Comparison of ENCODE assay signal across 12 cellular contexts in genomic region chr3:113685956-113686721, GRCh38. TPM values are rescaled to one million over a fixed set of nuclear protein-coding genes. Genes with fewer than 3 reads are reported as not detected.
A peak's percentile ranks its signal among the peaks of the same experiment; 100 is the strongest.
DNase-seq lines count a peak whose midpoint lies in the region; ATAC-seq, FAIRE-seq and TF ChIP-seq lines count a peak whose summit lies in the region.
"Had no signal": no experiment of that assay in that cellular context is flagged by ENCODE, and none has a peak within 500 bp of the region (broad histone marks: within the 10 kb centered on the region; RNA-seq: fewer than 3 reads in every experiment).

No MANE protein-coding gene starts in this region.

- peak; percentile 74 for FAIRE-seq in urothelium cell line (lab: Jason Lieb, UNC)
- FAIRE-seq: TTC549 had no signal

- DNase-seq in activated CD4-positive, alpha-beta T cell treated with anti-CD3 and anti-CD28 coated beads, Interleukin-2, amount 10 ng/mL, durations not matched to agents 24 days and 14 days = peak; percentile 33
- DNase-seq in activated CD4-positive, alpha-beta T cell treated with anti-CD3 and anti-CD28 coated beads, Interleukin-2, amount 10 ng/mL, durations not matched to agents 7 days and 5 days = no peak
- DNase-seq in astrocyte of the spinal cord (ENCODE audit: low read depth, low spot score) (peak; percentile 26), iris pigment epithelial cell (ENCODE audit: low read depth) (peak; percentile 83), urothelium cell line (ENCODE audit: low spot score) (no peak), NCI-H146 (lab: John Stamatoyannopoulos, UW) (no peak)
- DNase-seq: natural killer cell, NCI-H1417 treated with DMSO at 0.1 percent for 48 hours had no signal

- no peak overlapping the region for H3K27ac Mint-ChIP-seq in activated CD4-positive, alpha-beta T cell treated with anti-CD3 and anti-CD28 coated beads, Interleukin-2, amount 10 ng/mL, durations not matched to agents 24 days and 14 days
- no peak overlapping the region for H3K27ac Mint-ChIP-seq in activated CD4-positive, alpha-beta T cell treated with anti-CD3 and anti-CD28 coated beads, Interleukin-2, amount 10 ng/mL, durations not matched to agents 7 days and 5 days
- H3K27ac Mint-ChIP-seq: natural killer cell; stimulated activated naive CD8-positive, alpha-beta T cell treated with anti-CD3 and anti-CD28 coated beads, Interleukin-15, Interleukin-2, amounts not matched to agents 100 ng/mL and 50 ng/mL, for 24 hours had no signal

- no peak overlapping the region for H3K4me3 Mint-ChIP-seq in activated CD4-positive, alpha-beta T cell treated with anti-CD3 and anti-CD28 coated beads, Interleukin-2, amount 10 ng/mL, durations not matched to agents 24 days and 14 days
- no peak overlapping the region for H3K4me3 Mint-ChIP-seq in activated CD4-positive, alpha-beta T cell treated with anti-CD3 and anti-CD28 coated beads, Interleukin-2, amount 10 ng/mL, durations not matched to agents 7 days and 5 days
- H3K4me3 Mint-ChIP-seq: natural killer cell; stimulated activated naive CD8-positive, alpha-beta T cell treated with anti-CD3 and anti-CD28 coated beads, Interleukin-15, Interleukin-2, amounts not matched to agents 100 ng/mL and 50 ng/mL, for 24 hours had no signal

- H3K4me3 ChIP-seq in astrocyte of the spinal cord (ENCODE audit: low read depth, low read length) = no peak overlapping the region

- no peaks in the 10 kb centered on the region for H3K27me3 Mint-ChIP-seq in activated CD4-positive, alpha-beta T cell treated with anti-CD3 and anti-CD28 coated beads, Interleukin-2, amount 10 ng/mL, durations not matched to agents 24 days and 14 days
- H3K27me3 Mint-ChIP-seq in activated CD4-positive, alpha-beta T cell treated with anti-CD3 and anti-CD28 coated beads, Interleukin-2, amount 10 ng/mL, durations not matched to agents 7 days and 5 days = no peaks in the 10 kb centered on the region
- H3K27me3 Mint-ChIP-seq: stimulated activated naive CD8-positive, alpha-beta T cell treated with anti-CD3 and anti-CD28 coated beads, Interleukin-15, Interleukin-2, amounts not matched to agents 100 ng/mL and 50 ng/mL, for 24 hours had no signal

- intact Hi-C loops in activated CD4-positive, alpha-beta T cell treated with anti-CD3 and anti-CD28 coated beads, Interleukin-2, amount 10 ng/mL, durations not matched to agents 24 days and 14 days (cut with micrococcal nuclease) = no loop called here

- CTCF ChIA-PET in activated CD4-positive, alpha-beta T cell treated with anti-CD3 and anti-CD28 coated beads, Interleukin-2, amount 10 ng/mL, durations not matched to agents 7 days and 5 days (lab: Charles Lee) = no interaction called here

- POLR2A ChIA-PET in activated CD4-positive, alpha-beta T cell treated with anti-CD3 and anti-CD28 coated beads, Interleukin-2, amount 10 ng/mL, durations not matched to agents 7 days and 5 days (lab: Charles Lee) = no interaction called here

- H3K4me1 Mint-ChIP-seq in activated CD4-positive, alpha-beta T cell treated with anti-CD3 and anti-CD28 coated beads, Interleukin-2, amount 10 ng/mL, durations not matched to agents 24 days and 14 days = no peaks in the 10 kb centered on the region
- H3K4me1 Mint-ChIP-seq in activated CD4-positive, alpha-beta T cell treated with anti-CD3 and anti-CD28 coated beads, Interleukin-2, amount 10 ng/mL, durations not matched to agents 7 days and 5 days = no peaks in the 10 kb centered on the region

- TF ChIP-seq CTCF in astrocyte of the spinal cord (IDR thresholded peaks at IDR 0.05; ENCODE audit: low read depth, low read length) = no peak

- peaks cover 34% of the 10 kb centered on the region for H3K36me3 Mint-ChIP-seq in activated CD4-positive, alpha-beta T cell treated with anti-CD3 and anti-CD28 coated beads, Interleukin-2, amount 10 ng/mL, durations not matched to agents 24 days and 14 days (ENCODE audit: low read depth)
- H3K36me3 Mint-ChIP-seq in activated CD4-positive, alpha-beta T cell treated with anti-CD3 and anti-CD28 coated beads, Interleukin-2, amount 10 ng/mL, durations not matched to agents 7 days and 5 days (ENCODE audit: low read depth) = peaks cover 29% of the 10 kb centered on the region

- H3K9me3 Mint-ChIP-seq in activated CD4-positive, alpha-beta T cell treated with anti-CD3 and anti-CD28 coated beads, Interleukin-2, amount 10 ng/mL, durations not matched to agents 24 days and 14 days = peaks cover 5% of the 10 kb centered on the region
- H3K9me3 Mint-ChIP-seq in activated CD4-positive, alpha-beta T cell treated with anti-CD3 and anti-CD28 coated beads, Interleukin-2, amount 10 ng/mL, durations not matched to agents 7 days and 5 days = peaks cover 18% of the 10 kb centered on the region

- in situ Hi-C loops in astrocyte of the spinal cord (cut with HindIII; ENCODE audit: low sequenced_read_pairs) = no loop called here

- ATAC-seq in HG03097 (IDR thresholded peaks at IDR 0.05; ENCODE audit: low FRiP score, unreplicated experiment) = no peak
- no peak for ATAC-seq in GM19463 (IDR thresholded peaks at IDR 0.05; ENCODE audit: unreplicated experiment)
- ATAC-seq: natural killer cell had no signal

RNA-seq across cellular contexts. Expression of gene USF3, which starts 10.3 kb away (rescaled TPM):
- 12.9 and 14.2 TPM in 2 replicates for total RNA-seq in activated CD4-positive, alpha-beta T cell treated with anti-CD3 and anti-CD28 coated beads, Interleukin-2, amount 10 ng/mL, durations not matched to agents 24 days and 14 days
- 10 to 100 TPM; 18.3 to 20.4 TPM for total RNA-seq in activated CD4-positive, alpha-beta T cell treated with anti-CD3 and anti-CD28 coated beads, Interleukin-2, amount 10 ng/mL, durations not matched to agents 7 days and 5 days

RNA-seq across cellular contexts. Expression of gene NAA50, which starts 59.9 kb away (rescaled TPM):
- total RNA-seq in activated CD4-positive, alpha-beta T cell treated with anti-CD3 and anti-CD28 coated beads, Interleukin-2, amount 10 ng/mL, durations not matched to agents 24 days and 14 days = 152 and 153 TPM in 2 replicates
- total RNA-seq in activated CD4-positive, alpha-beta T cell treated with anti-CD3 and anti-CD28 coated beads, Interleukin-2, amount 10 ng/mL, durations not matched to agents 7 days and 5 days = 10 to 100 TPM; 91.4 to 95.2 TPM

Comparison
In these comparisons a context has a peak if more than half of its experiments do, and no peak if none do; other contexts are left out.
1. DNase-seq: peak in activated CD4-positive, alpha-beta T cell treated with anti-CD3 and anti-CD28 coated beads, Interleukin-2, amount 10 ng/mL, durations not matched to agents 24 days and 14 days (single experiment), astrocyte of the spinal cord (single experiment) and iris pigment epithelial cell (single experiment); none in activated CD4-positive, alpha-beta T cell treated with anti-CD3 and anti-CD28 coated beads, Interleukin-2, amount 10 ng/mL, durations not matched to agents 7 days and 5 days (single experiment), urothelium cell line (single experiment) and NCI-H146 (single experiment).